Comparison of ENCODE assay signal across 1 cellular context in the genomic region with DNA sequence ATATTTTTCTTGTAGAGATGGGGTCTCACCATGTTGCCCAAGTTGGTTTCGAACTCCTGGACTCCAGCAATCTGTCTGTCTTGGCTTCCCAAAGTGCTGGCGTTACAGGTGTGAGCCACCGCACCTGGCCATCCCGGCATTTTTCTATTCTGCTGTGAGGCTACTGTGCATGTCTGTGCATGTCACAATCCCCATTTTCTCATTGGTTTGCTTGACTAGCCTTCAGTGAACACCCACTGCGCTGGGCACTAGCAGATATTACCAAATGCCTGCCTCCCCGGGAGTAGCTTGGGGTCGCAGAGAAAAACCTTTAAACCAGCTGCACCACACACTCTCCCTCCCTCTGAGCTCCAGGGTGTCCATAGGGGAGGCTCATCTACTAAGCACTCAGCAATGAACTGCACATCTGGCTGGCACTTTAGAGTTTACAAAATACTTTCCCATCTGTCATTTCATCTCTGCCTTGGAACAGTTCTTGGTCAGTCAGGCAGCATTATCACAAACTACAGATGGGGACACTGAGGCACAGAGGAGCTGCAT.
TF ChIP-seq lines count a peak whose summit lies in the region.

No MANE protein-coding gene starts in this region.

TF ChIP-seq in endothelial cell of umbilical vein, 7 proteins besides CTCF, POLR2A, EP300 and RAD21:
- no peak for TF ChIP-seq POLR2AphosphoS5 (IDR thresholded peaks at IDR 0.05; ENCODE audit: insufficient read depth, low read depth, low read length)
- TF ChIP-seq, protein P1, sequence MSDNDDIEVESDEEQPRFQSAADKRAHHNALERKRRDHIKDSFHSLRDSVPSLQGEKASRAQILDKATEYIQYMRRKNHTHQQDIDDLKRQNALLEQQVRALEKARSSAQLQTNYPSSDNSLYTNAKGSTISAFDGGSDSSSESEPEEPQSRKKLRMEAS (IDR thresholded peaks at IDR 0.05; ENCODE audit: insufficient read depth, insufficient read length): no peak
- no peak for TF ChIP-seq FOS (IDR thresholded peaks at IDR 0.05; ENCODE audit: borderline replicate concordance, insufficient read depth, low read length)
- TF ChIP-seq GATA2 (IDR thresholded peaks at IDR 0.05; ENCODE audit: insufficient read depth, insufficient read length, low read depth, low read length): no peak
- TF ChIP-seq JUN (IDR thresholded peaks at IDR 0.05; ENCODE audit: borderline replicate concordance, insufficient read depth, insufficient read length, low read depth): no peak
- no peak for TF ChIP-seq EZH2 (IDR thresholded peaks at IDR 0.05; ENCODE audit: borderline replicate concordance, low read depth, low read length, severe bottlenecking)
- TF ChIP-seq MYC (IDR thresholded peaks at IDR 0.05; ENCODE audit: low read depth, low read length): no peak
